In the genomic region with DNA sequence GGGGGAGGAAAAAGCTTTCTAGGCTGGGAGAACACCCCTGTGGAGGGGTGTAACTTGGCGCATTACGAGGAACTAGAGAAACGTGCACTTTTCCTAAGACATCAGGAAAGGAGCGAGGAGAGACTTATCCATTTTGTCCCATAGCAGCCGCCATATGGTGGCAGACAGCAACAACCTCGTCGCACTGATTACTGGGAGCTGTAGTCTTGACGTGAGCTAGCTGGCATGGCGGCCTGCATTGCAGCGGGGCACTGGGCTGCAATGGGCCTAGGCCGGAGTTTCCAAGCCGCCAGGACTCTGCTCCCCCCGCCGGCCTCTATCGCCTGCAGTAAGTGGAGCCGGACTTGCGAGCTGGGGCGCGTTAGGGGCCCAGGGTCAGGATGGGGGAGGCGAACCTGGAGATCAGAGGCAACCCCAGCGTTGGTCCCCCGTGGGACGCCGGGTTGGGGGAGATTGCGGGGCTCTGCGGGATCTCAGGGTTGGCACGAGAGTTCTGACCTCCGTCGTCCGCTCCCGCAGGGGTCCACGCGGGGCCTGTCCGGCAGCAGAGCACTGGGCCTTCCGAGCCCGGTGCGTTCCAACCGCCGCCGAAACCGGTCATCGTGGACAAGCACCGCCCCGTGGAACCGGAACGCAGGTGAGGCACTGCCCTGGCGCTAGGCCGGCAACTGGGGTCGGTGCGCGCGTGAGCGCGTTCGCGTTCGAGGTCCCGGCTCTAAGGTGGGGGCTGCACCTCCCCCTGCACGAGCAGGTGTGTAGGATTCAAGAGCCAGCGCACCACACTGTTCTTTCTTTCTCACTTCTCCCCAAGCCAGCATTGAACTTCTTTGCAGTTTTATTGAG, we compare ENCODE assay signal across 8 cellular contexts. TPM values are rescaled to one million over a fixed set of nuclear protein-coding genes. Genes with fewer than 3 reads are reported as not detected.
DNase-seq lines count a peak whose midpoint lies in the region; ATAC-seq and TF ChIP-seq lines count a peak whose summit lies in the region.

A gene (plus strand): TSS at position 201 of the 843 bp plus-strand sequence. CDS start 25 bp downstream, at position 226.

- H3K9me3 Mint-ChIP-seq in effector memory CD8-positive, alpha-beta T cell = no peaks in the 10 kb centered on the region
- no peaks in the 10 kb centered on the region for H3K9me3 Mint-ChIP-seq in memory B cell

- no peak for TF ChIP-seq CTCF in GM20000 (IDR thresholded peaks at IDR 0.05; ENCODE audit: extremely low read depth, missing control alignments)

- H3K27me3 Mint-ChIP-seq in effector memory CD8-positive, alpha-beta T cell = no peaks in the 10 kb centered on the region
- no peaks in the 10 kb centered on the region for H3K27me3 Mint-ChIP-seq in memory B cell

- DNase-seq in COLO829 (ENCODE audit: low spot score) (peak; percentile 98), GM20000 (ENCODE audit: low spot score) (peak; percentile 91), HS-5 (ENCODE audit: low read depth) (peak; percentile 78), NOMO-1 treated with DMSO at 0.1 percent for 48 hours (lab: John Stamatoyannopoulos, UW; ENCODE audit: unreplicated experiment) (peak; percentile 87), memory B cell (ENCODE audit: low spot score in 2 of 2) (peak; percentile 61)
- DNase-seq in effector memory CD8-positive, alpha-beta T cell = peak; percentile 53 to 66 (median 58)
- DNase-seq in stimulated activated CD8-positive, alpha-beta memory T cell treated with anti-CD3 and anti-CD28 coated beads, Interleukin-12 subunit alpha, Interleukin-12 subunit beta, amount 100 ng/mL, for 1 hour (ENCODE audit: low read depth) = peak; percentile 66

- H3K36me3 Mint-ChIP-seq in effector memory CD8-positive, alpha-beta T cell (ENCODE audit: insufficient read depth) = peaks cover 31% of the 10 kb centered on the region
- peaks cover 4% of the 10 kb centered on the region for H3K36me3 Mint-ChIP-seq in memory B cell

- POLR2A ChIA-PET in activated CD8-positive, alpha-beta memory T cell treated with anti-CD3 and anti-CD28 coated beads for 36 hours (lab: Charles Lee) = interaction anchor here (1.5 kb wide), 1 partner anchor 63 kb away, joined by 11 read pairs; a partner anchor contains a TSS

- peak within 1 kb of the TSS; percentile 94 for H3K27ac Mint-ChIP-seq in effector memory CD8-positive, alpha-beta T cell
- H3K27ac Mint-ChIP-seq in memory B cell = peak within 1 kb of the TSS; percentile 90

- peaks cover 17 to 26% of the 10 kb centered on the region in 2 donors for H3K4me1 Mint-ChIP-seq in effector memory CD8-positive, alpha-beta T cell (ENCODE audit: low read depth in 2 of 2)
- peaks cover 8% of the 10 kb centered on the region for H3K4me1 Mint-ChIP-seq in memory B cell

- CTCF ChIA-PET in activated CD8-positive, alpha-beta memory T cell treated with anti-CD3 and anti-CD28 coated beads for 36 hours (lab: Charles Lee) = interaction anchor here (0.6 to 2.0 kb wide), 2 partner anchors 30 to 81 kb away, joined by 3 to 7 read pairs; no protein-coding TSS in a partner anchor

- H3K4me3 Mint-ChIP-seq in effector memory CD8-positive, alpha-beta T cell = peak within 1 kb of the TSS; percentile 94 to 95
- H3K4me3 Mint-ChIP-seq in memory B cell = peak within 1 kb of the TSS; percentile 96

- peak; percentile 96 for ATAC-seq in effector memory CD8-positive, alpha-beta T cell (replicated peaks)
- peak; percentile 93 for ATAC-seq in memory B cell (ENCODE audit: low read depth)

RNA-seq across cellular contexts. Expression of the gene that starts here (rescaled TPM):
- total RNA-seq in activated CD8-positive, alpha-beta memory T cell treated with anti-CD3 and anti-CD28 coated beads for 36 hours = 10 to 100 TPM; 75.9 to 80.0 TPM

Comparison
In these comparisons a context has a peak if more than half of its experiments do, and no peak if none do; other contexts are left out.
1. Peak in every context shown above with its lines: DNase-seq and ATAC-seq.